ENCODE assay signal across 9 cellular contexts in genomic region chr3:7913283-7913682, GRCh38.
"Had no signal": no experiment of that assay in that cellular context is flagged by ENCODE, and none has a peak within 500 bp of the region (broad histone marks: within the 10 kb centered on the region; RNA-seq: fewer than 3 reads in every experiment).

No MANE protein-coding gene starts in this region.

- H3K4me2 ChIP-seq: GM23338 had no signal

- H3K4me3 ChIP-seq: GM23338, HAP-1 had no signal

- H3K4me1 Mint-ChIP-seq: IgD-negative memory B cell had no signal

- H3K4me3 Mint-ChIP-seq: GM23338, HFFc6, IgD-negative memory B cell had no signal

- H3K27me3 Mint-ChIP-seq: IgD-negative memory B cell had no signal

- H2AFZ ChIP-seq: GM23338 had no signal

- FAIRE-seq: H1, H54, HepG2 had no signal

- H3K4me1 ChIP-seq: HAP-1 had no signal

- DNase-seq: HFFc6 had no signal

- H3K27ac ChIP-seq: HL-60 had no signal

- ATAC-seq: GM23338, HCT116, HepG2 had no signal

- H3K36me3 Mint-ChIP-seq: IgD-negative memory B cell had no signal

- H3K36me3 ChIP-seq: HAP-1 had no signal

- H3K9me3 ChIP-seq: HAP-1 had no signal

- H3K27ac Mint-ChIP-seq: GM23338, HFFc6, IgD-negative memory B cell had no signal
